ENCODE assay signal across 14 cellular contexts in the genomic region with DNA sequence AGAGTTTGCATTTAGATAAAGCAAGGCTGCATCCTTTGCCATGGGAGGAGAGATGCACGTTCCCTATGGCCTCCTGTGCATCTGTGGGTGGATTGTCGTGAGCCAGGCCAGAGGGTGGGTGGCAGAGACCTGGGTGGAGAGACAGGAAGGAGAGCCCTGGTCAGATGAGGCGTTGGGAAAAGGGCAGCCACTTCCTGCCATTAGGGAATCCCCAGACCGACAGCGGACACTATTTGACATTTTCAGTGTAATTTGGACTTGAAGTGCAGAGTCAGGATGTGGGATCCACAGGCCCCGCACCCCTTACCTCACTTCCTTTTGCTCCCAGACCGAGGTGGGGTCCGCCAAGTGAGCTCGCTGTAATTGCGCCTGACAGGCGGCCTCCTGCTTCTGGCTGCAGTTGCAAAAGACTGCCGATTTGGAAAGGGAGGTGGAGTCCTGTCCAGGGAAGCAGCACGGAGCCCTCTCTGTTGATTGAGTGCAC.
DNase-seq lines count a peak whose midpoint lies in the region; ATAC-seq and TF ChIP-seq lines count a peak whose summit lies in the region.
"Had no signal": no experiment of that assay in that cellular context is flagged by ENCODE, and none has a peak within 500 bp of the region (broad histone marks: within the 10 kb centered on the region; RNA-seq: fewer than 3 reads in every experiment).

No MANE protein-coding gene starts in this region.

- ATAC-seq in heart right ventricle (peak in 6 of 8 donors; percentile 31 to 71 (median 46)), GM21786 (IDR thresholded peaks at IDR 0.05; ENCODE audit: unreplicated experiment) (no peak), HG03354 (IDR thresholded peaks at IDR 0.05; ENCODE audit: poor library complexity, severe bottlenecking, unreplicated experiment) (no peak)
- ATAC-seq: activated T-cell treated with anti-CD3 and anti-CD28 coated beads, Interleukin-2, amount 50 U/mL, for 4 hours had no signal

- H3K4me1 ChIP-seq in heart right ventricle, result peaks cover 9 to 39% (median 32%) of the 10 kb centered on the region in 9 donors
- H3K4me1 ChIP-seq: SJSA1 had no signal

- no peaks in the 10 kb centered on the region for H3K9me3 ChIP-seq in heart right ventricle
- H3K9me3 ChIP-seq: SJSA1 had no signal

- intact Hi-C loops in heart right ventricle (cut with DNase I) (loop anchor here in 3 of 10 donors (10.0 kb wide), 3 partner anchors 261 to 551 kb away; no protein-coding TSS in a partner anchor), posterior cingulate gyrus (cut with DNase I) (loop anchor here (10.0 kb wide), 1 partner anchor 541 kb away; a partner anchor contains a TSS)

- 37 to 49% methylated on average over 13 of the region's 13 CpGs for whole genome bisulfite sequencing in heart right ventricle, 2 donors

- peak overlapping the region in 8 of 10 donors; percentile 6 to 68 (median 45) for H3K27ac ChIP-seq in heart right ventricle
- H3K27ac ChIP-seq: SJSA1 had no signal

- H3K36me3 ChIP-seq in heart right ventricle, result peaks cover 0 to 69% (median 6%) of the 10 kb centered on the region in 9 donors
- H3K36me3 ChIP-seq: SJSA1 had no signal

- no peak for TF ChIP-seq CTCF in heart right ventricle (IDR thresholded peaks at IDR 0.05)

- H3K4me3 ChIP-seq in heart right ventricle, result peak overlapping the region in 1 of 10 donors; percentile 17
- H3K4me3 ChIP-seq: SJSA1 had no signal

- H3K27me3 ChIP-seq in heart right ventricle, result no peaks in the 10 kb centered on the region
- H3K27me3 ChIP-seq: SJSA1 had no signal

- DNase-seq in CMK (ENCODE audit: low read depth) (peak; percentile 46), UCSD-AML1 (lab: John Stamatoyannopoulos, UW; ENCODE audit: unreplicated experiment) (peak; percentile 64), heart right ventricle (peak in 1 of 2 donors; percentile 4), posterior cingulate gyrus (peak in 8 of 10 donors; percentile 2 to 71 (median 16)), NCI-H1092 treated with DMSO at 0.1 percent for 48 hours (lab: John Stamatoyannopoulos, UW) (no peak), anterior cingulate cortex (lab: John Stamatoyannopoulos, UW) (no peak)
- DNase-seq: activated CD4-positive, CD25-positive, alpha-beta regulatory T cell; activated T-cell treated with anti-CD3 and anti-CD28 coated beads, Interleukin-2, amount 50 U/mL, for 4 hours; CD4-positive, CD25-positive, alpha-beta regulatory T cell; NCI-H1436 treated with DMSO at 0.1 percent for 48 hours; NCI-H510A treated with DMSO at 0.1 percent for 48 hours had no signal

Comparison
In these comparisons a context has a peak if more than half of its experiments do, and no peak if none do; other contexts are left out.
1. DNase-seq: peak in CMK (single experiment), UCSD-AML1 (single experiment) and posterior cingulate gyrus (8 of 10); none in NCI-H1092 treated with DMSO at 0.1 percent for 48 hours (single experiment) and anterior cingulate cortex (0 of 58).
2. ATAC-seq: peak in heart right ventricle (6 of 8); none in GM21786 (single experiment) and HG03354 (single experiment).